In genomic region chr1:63435136-63435535, GRCh38 we compare ENCODE assay signal across 20 cellular contexts.
"Had no signal": no experiment of that assay in that cellular context is flagged by ENCODE, and none has a peak within 500 bp of the region (broad histone marks: within the 10 kb centered on the region; RNA-seq: fewer than 3 reads in every experiment).

No MANE protein-coding gene starts in this region.

- ATAC-seq: foreskin keratinocyte; heart left ventricle; left colon; left ventricle myocardium superior; naive thymus-derived CD4-positive, alpha-beta T cell; psoas muscle; right lobe of liver; stimulated activated naive B cell treated with anti-CD40 and anti-IgM and Interleukin-4, amounts not matched to agents 10 μg/mL and 1 μg/mL and 100 μg/mL, for 72 hours; stimulated activated naive CD8-positive, alpha-beta T cell treated with anti-CD3 and anti-CD28 coated beads, Interleukin-15, amount 100 ng/mL, for 72 hours had no signal

- H3K27ac ChIP-seq: esophagus squamous epithelium, foreskin keratinocyte, heart left ventricle, psoas muscle, right lobe of liver, testis, tibial nerve had no signal

- DNase-seq: esophagus squamous epithelium; foreskin keratinocyte; heart left ventricle; hippocampal formation; left colon; left ventricle myocardium superior; mesenchymal stem cell; naive thymus-derived CD4-positive, alpha-beta T cell; nephron progenitor cell; psoas muscle; retina; right lobe of liver; stimulated activated CD4-positive, alpha-beta T cell treated with anti-CD3 and anti-CD28 coated beads, Interleukin-15, amount 100 ng/mL, for 24 hours; stimulated activated CD4-positive, alpha-beta T cell treated with anti-CD3 and anti-CD28 coated beads, Interleukin-1b, Interleukin-23, amount 100 ng/mL, for 48 hours; stimulated activated CD4-positive, alpha-beta T cell treated with anti-CD3 and anti-CD28 coated beads, Interleukin-4, amount 100 ng/mL, for 24 hours; stimulated activated naive B cell treated with anti-CD40 and anti-IgM and Interleukin-4, amounts not matched to agents 10 μg/mL and 1 μg/mL and 100 μg/mL, for 72 hours; stimulated activated naive CD8-positive, alpha-beta T cell treated with anti-CD3 and anti-CD28 coated beads, Interleukin-15, amount 100 ng/mL, for 72 hours; testis had no signal

- H3K36me3 ChIP-seq: right lobe of liver had no signal

- H3K27me3 ChIP-seq: esophagus squamous epithelium, foreskin keratinocyte, heart left ventricle, right lobe of liver, testis, tibial nerve had no signal

- H3K4me1 ChIP-seq: esophagus squamous epithelium, foreskin keratinocyte, heart left ventricle, psoas muscle, right lobe of liver, testis had no signal

- H3K9me3 ChIP-seq: esophagus squamous epithelium, right lobe of liver, testis had no signal

- H3K4me3 ChIP-seq: esophagus squamous epithelium, heart left ventricle, lung, psoas muscle, right lobe of liver, testis, tibial nerve had no signal
